Comparison of ENCODE assay signal across 10 cellular contexts in genomic region chr20:43926691-43927090, GRCh38.
"Had no signal": no experiment of that assay in that cellular context is flagged by ENCODE, and none has a peak within 500 bp of the region (broad histone marks: within the 10 kb centered on the region; RNA-seq: fewer than 3 reads in every experiment).

No MANE protein-coding gene starts in this region.

- H3K36me3 ChIP-seq: colonic mucosa, thyroid gland had no signal

- H3K9me3 ChIP-seq: colonic mucosa, thyroid gland had no signal

- H3K4me3 Mint-ChIP-seq: naive B cell had no signal

- H3K36me3 Mint-ChIP-seq: naive B cell had no signal

- H3K27ac ChIP-seq: colonic mucosa, thyroid gland had no signal

- H3K27me3 ChIP-seq: colonic mucosa, thyroid gland had no signal

- DNase-seq: activated naive CD4-positive, alpha-beta T cell treated with anti-CD3 and anti-CD28 coated beads, Interleukin-2, amount 50 U/mL, for 16 hours; colonic mucosa; naive B cell; retina; T-helper 9 cell had no signal

- H3K27ac Mint-ChIP-seq: naive B cell; stimulated activated effector memory CD8-positive, alpha-beta T cell treated with anti-CD3 and anti-CD28 coated beads, Interleukin-12 subunit alpha, Interleukin-12 subunit beta, amount 100 ng/mL, for 72 hours had no signal

- H3K4me3 ChIP-seq: colonic mucosa, thyroid gland had no signal

- H3K9me3 Mint-ChIP-seq: stimulated activated effector memory CD8-positive, alpha-beta T cell treated with anti-CD3 and anti-CD28 coated beads, Interleukin-12 subunit alpha, Interleukin-12 subunit beta, amount 100 ng/mL, for 72 hours had no signal

- H3K4me1 ChIP-seq: colonic mucosa had no signal

- ATAC-seq: activated CD4-positive, CD25-positive, alpha-beta regulatory T cell treated with anti-CD3 and anti-CD28 coated beads, Interleukin-2, amount 50 U/mL, for 24 hours; esophagus mucosa; left lobe of liver had no signal
